15 cellular contexts compared by ENCODE assay signal in the genomic region with DNA sequence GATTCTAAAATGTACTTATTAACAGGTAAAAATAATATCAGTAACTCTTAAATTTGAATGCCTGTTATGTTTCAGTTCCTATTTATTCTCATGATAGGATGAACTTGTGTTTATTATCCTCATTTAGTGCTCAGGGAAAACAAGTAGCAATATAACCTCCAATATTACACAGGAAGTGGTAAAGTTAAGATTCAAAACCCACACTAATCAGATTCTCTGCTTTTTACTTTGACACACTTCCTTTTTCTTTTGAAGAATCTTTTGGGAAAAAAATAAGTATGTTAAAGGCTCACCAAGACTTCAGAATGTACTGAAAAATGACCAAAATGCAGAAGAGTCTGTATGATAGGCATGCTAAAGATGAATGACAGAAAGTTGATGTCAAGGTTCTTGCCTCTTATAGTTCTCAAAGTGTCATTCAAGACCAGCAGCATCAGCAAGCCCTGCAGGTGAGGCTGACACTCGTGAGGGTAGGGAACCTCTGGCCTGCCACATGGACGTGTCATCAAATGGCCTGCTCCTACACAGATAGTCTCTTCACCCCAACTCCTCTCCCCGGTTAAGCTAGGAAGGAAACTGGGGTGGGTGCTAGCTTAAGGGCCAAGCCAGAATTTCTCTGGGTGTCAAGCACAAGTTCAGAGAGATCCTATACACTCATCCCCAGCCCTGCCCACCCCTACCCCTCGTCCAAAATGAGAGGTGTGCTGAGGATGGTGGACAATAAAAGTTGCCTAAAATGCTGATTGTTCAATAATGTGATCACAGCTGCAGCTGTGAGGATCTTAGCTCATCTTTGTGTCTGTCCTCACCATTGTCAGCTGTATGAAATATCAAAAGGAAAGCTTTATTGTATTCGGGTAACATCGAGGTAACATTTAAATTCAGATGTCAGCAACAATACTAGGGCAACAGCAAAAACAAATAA. TPM values are rescaled to one million over a fixed set of nuclear protein-coding genes. Genes with fewer than 3 reads are reported as not detected.
DNase-seq lines count a peak whose midpoint lies in the region; ATAC-seq and TF ChIP-seq lines count a peak whose summit lies in the region.
"Had no signal": no experiment of that assay in that cellular context is flagged by ENCODE, and none has a peak within 500 bp of the region (broad histone marks: within the 10 kb centered on the region; RNA-seq: fewer than 3 reads in every experiment).

No MANE protein-coding gene starts in this region.

- intact Hi-C loops in activated naive CD4-positive, alpha-beta T cell treated with anti-CD3 and anti-CD28 coated beads for 36 hours (cut with micrococcal nuclease): loop anchor here (1.0 kb wide), 2 partner anchors 163 to 221 kb away; a partner anchor contains a TSS
- intact Hi-C loops in PC-9 (cut with micrococcal nuclease; ENCODE audit: unreplicated experiment) (no loop called here), left cardiac atrium (cut with DNase I) (loop anchor here in 1 of 2 donors (10.0 kb wide), 1 partner anchor 219 kb away; no protein-coding TSS in a partner anchor)

- no peaks in the 10 kb centered on the region for H3K27me3 ChIP-seq in PC-9 (ENCODE audit: insufficient read depth, low read depth)

- POLR2A ChIA-PET in PC-9 (lab: Charles Lee; ENCODE audit: unreplicated experiment): no interaction called here
- POLR2A ChIA-PET in activated naive CD8-positive, alpha-beta T cell treated with anti-CD3 and anti-CD28 coated beads, Interleukin-2, amount 10 ng/mL, durations not matched to agents 7 days and 5 days (lab: Charles Lee): no interaction called here

- H3K4me3 ChIP-seq in PC-9: no peak overlapping the region

- peak; percentile 19 for DNase-seq in activated naive CD4-positive, alpha-beta T cell treated with anti-CD3 and anti-CD28 coated beads for 36 hours
- DNase-seq in activated naive CD4-positive, alpha-beta T cell (lab: John Stamatoyannopoulos, UW): no peak
- DNase-seq in PC-9: no peak
- no peak for DNase-seq in activated naive CD8-positive, alpha-beta T cell treated with anti-CD3 and anti-CD28 coated beads, Interleukin-2, amount 10 ng/mL, durations not matched to agents 7 days and 5 days
- DNase-seq in stimulated activated naive CD8-positive, alpha-beta T cell treated with anti-CD3 and anti-CD28 coated beads, Interleukin-15, amount 100 ng/mL, for 72 hours: no peak
- DNase-seq in NCI-H2107 treated with DMSO at 0.1 percent for 48 hours (lab: John Stamatoyannopoulos, UW; ENCODE audit: unreplicated experiment): no peak
- no peak for DNase-seq in left cardiac atrium
- no peak for DNase-seq in OCI-M2 (lab: John Stamatoyannopoulos, UW; ENCODE audit: unreplicated experiment)
- DNase-seq: amygdala, erythroblast, glutamatergic neuron, NCI-H2107 had no signal

- no peak overlapping the region for H3K4me3 Mint-ChIP-seq in activated naive CD4-positive, alpha-beta T cell treated with anti-CD3 and anti-CD28 coated beads for 36 hours
- H3K4me3 Mint-ChIP-seq in activated naive CD8-positive, alpha-beta T cell treated with anti-CD3 and anti-CD28 coated beads, Interleukin-2, amount 10 ng/mL, durations not matched to agents 7 days and 5 days: peak overlapping the region; percentile 52
- peak overlapping the region in 1 of 2 donors; percentile 10 for H3K4me3 Mint-ChIP-seq in stimulated activated naive CD8-positive, alpha-beta T cell treated with anti-CD3 and anti-CD28 coated beads, Interleukin-15, amount 100 ng/mL, for 72 hours
- H3K4me3 Mint-ChIP-seq: memory B cell had no signal

- peaks cover 25% of the 10 kb centered on the region for H3K4me1 ChIP-seq in PC-9 (replicated peaks; ENCODE audit: insufficient read depth)

- H4K20me1 ChIP-seq in PC-9 (ENCODE audit: insufficient read depth): no peaks in the 10 kb centered on the region

- no peaks in the 10 kb centered on the region for H3K9me3 ChIP-seq in PC-9 (ENCODE audit: insufficient read depth, low read depth)

- TF ChIP-seq CTCF in PC-9 (conservative IDR thresholded peaks at IDR 0.05): no peak

- CTCF ChIA-PET in activated naive CD4-positive, alpha-beta T cell treated with anti-CD3 and anti-CD28 coated beads for 36 hours (lab: Charles Lee): interaction anchor here (0.6 to 3.0 kb wide), 11 partner anchors 9 to 684 kb away, joined by 3 to 16 read pairs (median 7); a partner anchor contains a TSS
- CTCF ChIA-PET in PC-9 (lab: Charles Lee): interaction anchor here (0.6 kb wide), 3 partner anchors 31 to 1878 kb away, joined by 3 to 7 read pairs (median 3); no protein-coding TSS in a partner anchor

- peaks cover 32% of the 10 kb centered on the region for H3K4me1 Mint-ChIP-seq in activated naive CD4-positive, alpha-beta T cell treated with anti-CD3 and anti-CD28 coated beads for 36 hours (ENCODE audit: low read depth)
- peaks cover 18% of the 10 kb centered on the region for H3K4me1 Mint-ChIP-seq in activated naive CD8-positive, alpha-beta T cell treated with anti-CD3 and anti-CD28 coated beads, Interleukin-2, amount 10 ng/mL, durations not matched to agents 7 days and 5 days
- H3K4me1 Mint-ChIP-seq in stimulated activated naive CD8-positive, alpha-beta T cell treated with anti-CD3 and anti-CD28 coated beads, Interleukin-15, amount 100 ng/mL, for 72 hours: peaks cover 25% of the 10 kb centered on the region

- H3K9me2 ChIP-seq in PC-9 (ENCODE audit: insufficient read depth): no peaks in the 10 kb centered on the region

- no peak overlapping the region for H2AFZ ChIP-seq in PC-9

- no peaks in the 10 kb centered on the region for H3K27me3 Mint-ChIP-seq in activated naive CD4-positive, alpha-beta T cell treated with anti-CD3 and anti-CD28 coated beads for 36 hours (ENCODE audit: low read depth)
- H3K27me3 Mint-ChIP-seq in activated naive CD8-positive, alpha-beta T cell treated with anti-CD3 and anti-CD28 coated beads, Interleukin-2, amount 10 ng/mL, durations not matched to agents 7 days and 5 days: peaks cover 6% of the 10 kb centered on the region
- H3K27me3 Mint-ChIP-seq in stimulated activated naive CD8-positive, alpha-beta T cell treated with anti-CD3 and anti-CD28 coated beads, Interleukin-15, amount 100 ng/mL, for 72 hours: no peaks in the 10 kb centered on the region

- 0 out of 2 replicates have a peak overlapping the region, but pooled peaks have one; percentile 12 for H3K27ac ChIP-seq in PC-9

- H3K79me2 ChIP-seq in PC-9 (ENCODE audit: low read depth): no peaks in the 10 kb centered on the region

- ATAC-seq in activated naive CD8-positive, alpha-beta T cell treated with anti-CD3 and anti-CD28 coated beads, Interleukin-2, amount 10 ng/mL, durations not matched to agents 7 days and 5 days (ENCODE audit: low read depth): peak; percentile 55
- peak; percentile 45 for ATAC-seq in stimulated activated naive CD8-positive, alpha-beta T cell treated with anti-CD3 and anti-CD28 coated beads, Interleukin-15, amount 100 ng/mL, for 72 hours
- ATAC-seq in left cardiac atrium: no peak
- ATAC-seq: Right ventricle myocardium inferior had no signal

- no TSS peak for BruUV-seq in PC-9 (replicated peaks; lab: Mats Ljungman, UMichigan)

- H3K9me3 Mint-ChIP-seq in activated naive CD4-positive, alpha-beta T cell treated with anti-CD3 and anti-CD28 coated beads for 36 hours: no peaks in the 10 kb centered on the region
- no peaks in the 10 kb centered on the region for H3K9me3 Mint-ChIP-seq in activated naive CD8-positive, alpha-beta T cell treated with anti-CD3 and anti-CD28 coated beads, Interleukin-2, amount 10 ng/mL, durations not matched to agents 7 days and 5 days
- H3K9me3 Mint-ChIP-seq in stimulated activated naive CD8-positive, alpha-beta T cell treated with anti-CD3 and anti-CD28 coated beads, Interleukin-15, amount 100 ng/mL, for 72 hours: no peaks in the 10 kb centered on the region
- H3K9me3 Mint-ChIP-seq: memory B cell had no signal

- peak overlapping the region; percentile 18 for H3K27ac Mint-ChIP-seq in activated naive CD4-positive, alpha-beta T cell treated with anti-CD3 and anti-CD28 coated beads for 36 hours
- peak overlapping the region; percentile 42 for H3K27ac Mint-ChIP-seq in activated naive CD8-positive, alpha-beta T cell treated with anti-CD3 and anti-CD28 coated beads, Interleukin-2, amount 10 ng/mL, durations not matched to agents 7 days and 5 days
- no peak overlapping the region for H3K27ac Mint-ChIP-seq in stimulated activated naive CD8-positive, alpha-beta T cell treated with anti-CD3 and anti-CD28 coated beads, Interleukin-15, amount 100 ng/mL, for 72 hours
- H3K27ac Mint-ChIP-seq: memory B cell had no signal

- H3K36me3 Mint-ChIP-seq in activated naive CD4-positive, alpha-beta T cell treated with anti-CD3 and anti-CD28 coated beads for 36 hours (ENCODE audit: low read depth): no peaks in the 10 kb centered on the region
- no peaks in the 10 kb centered on the region for H3K36me3 Mint-ChIP-seq in activated naive CD8-positive, alpha-beta T cell treated with anti-CD3 and anti-CD28 coated beads, Interleukin-2, amount 10 ng/mL, durations not matched to agents 7 days and 5 days
- H3K36me3 Mint-ChIP-seq: memory B cell had no signal

- no peaks in the 10 kb centered on the region for H3K36me3 ChIP-seq in PC-9 (ENCODE audit: low read depth)

- H3F3A ChIP-seq in PC-9 (ENCODE audit: insufficient read depth, low read depth): peaks cover 16% of the 10 kb centered on the region; the same call in 1 of the 2 replicates

- H3K4me2 ChIP-seq in PC-9: peak overlapping the region; percentile 32; the same call in 1 of the 2 replicates

RNA-seq across cellular contexts. Expression of a gene that starts 6.3 kb away (rescaled TPM):
- total RNA-seq in activated naive CD4-positive, alpha-beta T cell treated with anti-CD3 and anti-CD28 coated beads for 36 hours: not detected
- total RNA-seq in PC-9 (2021): not detected in 2 replicates
- total RNA-seq in activated naive CD8-positive, alpha-beta T cell treated with anti-CD3 and anti-CD28 coated beads, Interleukin-2, amount 10 ng/mL, durations not matched to agents 7 days and 5 days: not detected
- not detected for total RNA-seq in left cardiac atrium
- total RNA-seq: renal cortical epithelial cell, Right ventricle myocardium inferior had no signal

RNA-seq across cellular contexts. Expression of a gene that starts 22.5 kb away (rescaled TPM):
- 1 to 10 TPM; 4.6 to 4.9 TPM for total RNA-seq in activated naive CD4-positive, alpha-beta T cell treated with anti-CD3 and anti-CD28 coated beads for 36 hours
- total RNA-seq in PC-9 (2021) (13.6 and 14.6 TPM in 2 replicates), left cardiac atrium (1 to 10 TPM; 6.8 to 8.5 TPM)
- total RNA-seq in activated naive CD8-positive, alpha-beta T cell treated with anti-CD3 and anti-CD28 coated beads, Interleukin-2, amount 10 ng/mL, durations not matched to agents 7 days and 5 days: 1 to 10 TPM; 7.8 to 8.1 TPM

Comparison
In these comparisons a context has a peak if more than half of its experiments do, and no peak if none do; other contexts are left out.
1. H3K27ac Mint-ChIP-seq: peak in activated naive CD4-positive, alpha-beta T cell treated with anti-CD3 and anti-CD28 coated beads for 36 hours (single experiment) and activated naive CD8-positive, alpha-beta T cell treated with anti-CD3 and anti-CD28 coated beads, Interleukin-2, amount 10 ng/mL, durations not matched to agents 7 days and 5 days (single experiment); none in stimulated activated naive CD8-positive, alpha-beta T cell treated with anti-CD3 and anti-CD28 coated beads, Interleukin-15, amount 100 ng/mL, for 72 hours (0 of 2).
2. ATAC-seq: peak in activated naive CD8-positive, alpha-beta T cell treated with anti-CD3 and anti-CD28 coated beads, Interleukin-2, amount 10 ng/mL, durations not matched to agents 7 days and 5 days (single experiment) and stimulated activated naive CD8-positive, alpha-beta T cell treated with anti-CD3 and anti-CD28 coated beads, Interleukin-15, amount 100 ng/mL, for 72 hours (single experiment); none in left cardiac atrium (0 of 2).